ENCODE assay signal across 12 cellular contexts in genomic region chr21:16070207-16070651, GRCh38.
DNase-seq lines count a peak whose midpoint lies in the region; ATAC-seq and TF ChIP-seq lines count a peak whose summit lies in the region.
"Had no signal": no experiment of that assay in that cellular context is flagged by ENCODE, and none has a peak within 500 bp of the region (broad histone marks: within the 10 kb centered on the region; RNA-seq: fewer than 3 reads in every experiment).

No MANE protein-coding gene starts in this region.

- H3K4me3 Mint-ChIP-seq in osteocyte (ENCODE audit: unreplicated experiment): no peak overlapping the region

- TF ChIP-seq CTCF in fibroblast of mammary gland (conservative IDR thresholded peaks at IDR 0.05; ENCODE audit: control insufficient read depth, insufficient read depth, low read depth, low read length): peak; percentile 41
- TF ChIP-seq CTCF in sigmoid colon (IDR thresholded peaks at IDR 0.05): no peak
- TF ChIP-seq CTCF in osteocyte (IDR thresholded peaks at IDR 0.05): no peak

- H3K4me1 Mint-ChIP-seq in osteocyte (ENCODE audit: unreplicated experiment): peaks cover 26% of the 10 kb centered on the region

- intact Hi-C loops in sigmoid colon (cut with DNase I) (no loop called here), posterior vena cava (cut with DNase I) (loop anchor here in 1 of 2 donors (10.0 kb wide), 1 partner anchor 115 kb away; no protein-coding TSS in a partner anchor)

- H3K27me3 Mint-ChIP-seq in osteocyte (ENCODE audit: unreplicated experiment): no peaks in the 10 kb centered on the region

- peaks cover 0 to 18% (median 9%) of the 10 kb centered on the region in 4 donors for H3K4me1 ChIP-seq in sigmoid colon
- H3K4me1 ChIP-seq: adrenal gland had no signal

- H3K27ac Mint-ChIP-seq in osteocyte (ENCODE audit: unreplicated experiment): no peak overlapping the region

- TF ChIP-seq POLR2A in sigmoid colon (IDR thresholded peaks at IDR 0.05): no peak

- no peaks in the 10 kb centered on the region for H3K36me3 Mint-ChIP-seq in osteocyte (ENCODE audit: unreplicated experiment)

- H3K27ac ChIP-seq in sigmoid colon: peak overlapping the region in 1 of 4 donors; percentile 25
- H3K27ac ChIP-seq: adrenal gland had no signal

- 44 to 83% methylated on average over 7 of the region's 7 CpGs for whole genome bisulfite sequencing in sigmoid colon, 2 donors

- H3K9me3 Mint-ChIP-seq in osteocyte (ENCODE audit: unreplicated experiment): peaks cover 7% of the 10 kb centered on the region

- no peaks in the 10 kb centered on the region for H3K36me3 ChIP-seq in sigmoid colon
- H3K36me3 ChIP-seq: adrenal gland had no signal

- no peaks in the 10 kb centered on the region for H3K9me3 ChIP-seq in sigmoid colon

- DNase-seq in ELR (ENCODE audit: low read depth): peak; percentile 38
- peak; percentile 49 for DNase-seq in NCI-H69 (lab: John Stamatoyannopoulos, UW)
- peak; percentile 48 for DNase-seq in fibroblast of mammary gland (ENCODE audit: low read depth)
- DNase-seq in sigmoid colon: no peak
- no peak for DNase-seq in osteocyte (ENCODE audit: extremely low spot score, unreplicated experiment)
- DNase-seq in posterior vena cava (ENCODE audit: low spot score): no peak
- DNase-seq: activated CD4-positive, alpha-beta T cell treated with anti-CD3 and anti-CD28 coated beads, Interleukin-2, amount 50 U/mL, for 4 hours; adrenal gland; GF-D8; glutamatergic neuron had no signal

- no peaks in the 10 kb centered on the region for H3K27me3 ChIP-seq in sigmoid colon
- H3K27me3 ChIP-seq: adrenal gland had no signal

- TF ChIP-seq EP300 in sigmoid colon (IDR thresholded peaks at IDR 0.05): no peak

- ATAC-seq in HG02798 (IDR thresholded peaks at IDR 0.05; ENCODE audit: poor library complexity, unreplicated experiment) (no peak), GM19452 (IDR thresholded peaks at IDR 0.05; ENCODE audit: unreplicated experiment) (no peak)

- H3K4me3 ChIP-seq in fibroblast of mammary gland (ENCODE audit: control insufficient read depth, low read depth, low read length) (peak overlapping the region; percentile 50), sigmoid colon (peak overlapping the region in 3 of 4 donors; percentile 34 to 41 (median 39))

Comparison
In these comparisons a context has a peak if more than half of its experiments do, and no peak if none do; other contexts are left out.
1. DNase-seq: peak in ELR (single experiment), NCI-H69 (single experiment) and fibroblast of mammary gland (single experiment); none in sigmoid colon (single experiment), osteocyte (single experiment) and posterior vena cava (single experiment).